Comparison of ENCODE assay signal across 8 cellular contexts in the genomic region with DNA sequence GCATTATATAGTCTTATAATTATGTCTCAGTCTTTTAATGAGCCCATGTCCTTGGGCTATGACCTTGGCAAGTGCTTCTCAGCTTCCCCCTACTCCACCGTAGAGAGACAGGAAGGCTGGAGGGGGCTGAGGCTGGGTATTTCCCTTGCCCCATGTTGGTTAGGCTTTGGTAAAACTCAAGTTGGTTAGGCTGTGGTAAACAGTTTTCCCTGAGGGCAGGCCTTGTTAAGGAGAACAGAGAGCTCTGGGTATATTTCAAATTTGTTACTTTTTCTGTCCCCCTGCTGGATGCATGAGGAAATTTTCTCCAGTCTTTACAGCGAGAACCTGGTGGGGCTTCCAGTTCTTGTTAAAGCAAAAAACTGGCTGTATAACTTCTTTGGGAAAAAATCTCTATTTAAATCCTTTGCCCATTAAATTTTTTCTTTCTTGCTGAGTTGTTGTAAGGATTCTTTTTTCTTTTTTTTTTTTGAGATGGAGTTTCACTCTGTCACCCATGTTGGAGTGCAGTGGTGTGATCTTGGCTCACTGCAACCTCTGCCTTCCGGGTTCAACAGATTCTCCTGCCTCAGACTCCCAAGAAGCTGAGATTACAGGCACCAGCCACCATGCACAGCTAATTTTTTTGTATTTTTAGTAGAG. TPM values are rescaled to one million over a fixed set of nuclear protein-coding genes. Genes with fewer than 3 reads are reported as not detected.
DNase-seq lines count a peak whose midpoint lies in the region; ATAC-seq and TF ChIP-seq lines count a peak whose summit lies in the region.

No MANE protein-coding gene starts in this region.

- peaks cover 3% of the 10 kb centered on the region; the same call in 1 of the 2 replicates for H3K9me3 ChIP-seq in AG04450 (ENCODE audit: control insufficient read depth, insufficient read depth, low read length)
- no peaks in the 10 kb centered on the region for H3K9me3 ChIP-seq in gastroesophageal sphincter

- H3K27me3 ChIP-seq in AG04450 (ENCODE audit: control insufficient read depth, insufficient read depth, low read length) (no peaks in the 10 kb centered on the region), gastroesophageal sphincter (no peaks in the 10 kb centered on the region)

- CTCF ChIA-PET in AG04450 (lab: Charles Lee): interaction anchor here (0.7 to 2.7 kb wide), 21 partner anchors 9 to 304 kb away, joined by 3 to 23 read pairs (median 4); partner anchors contain the start of genes MRPL17 and TPP1
- CTCF ChIA-PET in activated CD4-positive, alpha-beta memory T cell treated with anti-CD3 and anti-CD28 coated beads for 36 hours (lab: Charles Lee): interaction anchor here (0.6 to 3.1 kb wide), 24 partner anchors 11 to 289 kb away, joined by 3 to 32 read pairs (median 5); partner anchors contain the start of genes ILK, MRPL17, TAF10 and TPP1

- ATAC-seq in gastroesophageal sphincter: peak; percentile 13
- ATAC-seq in stimulated activated naive B cell treated with anti-CD40 and anti-IgM and Interleukin-4, amounts not matched to agents 10 μg/mL and 1 μg/mL and 100 μg/mL, for 72 hours (replicated peaks): peak; percentile 87 to 92

- peaks cover 0 to 14% (median 0%) of the 10 kb centered on the region in 3 donors for H3K4me1 ChIP-seq in gastroesophageal sphincter

- no peaks in the 10 kb centered on the region for H3K9me3 Mint-ChIP-seq in activated CD4-positive, alpha-beta memory T cell treated with anti-CD3 and anti-CD28 coated beads for 36 hours
- no peaks in the 10 kb centered on the region for H3K9me3 Mint-ChIP-seq in stimulated activated naive B cell treated with anti-CD40 and anti-IgM and Interleukin-4, amounts not matched to agents 10 μg/mL and 1 μg/mL and 100 μg/mL, for 72 hours

- H3K27ac ChIP-seq in AG04450 (ENCODE audit: low read depth, low read length) (no peak overlapping the region), gastroesophageal sphincter (no peak overlapping the region)

- POLR2A ChIA-PET in AG04450 (lab: Yijun Ruan, JAX): no interaction called here
- POLR2A ChIA-PET in activated CD4-positive, alpha-beta memory T cell treated with anti-CD3 and anti-CD28 coated beads for 36 hours (lab: Charles Lee): interaction anchor here (0.7 to 1.5 kb wide), 5 partner anchors 14 to 60 kb away, joined by 3 to 5 read pairs (median 4); partner anchors contain the start of gene MRPL17

- TF ChIP-seq RAD21 in Ishikawa (IDR thresholded peaks at IDR 0.05; ENCODE audit: low read depth): peak; percentile 29; the same call in 1 of the 2 replicates

- TF ChIP-seq CTCF in AG04450 (IDR thresholded peaks at IDR 0.05; ENCODE audit: low read depth, low read length) (peak; percentile 53), GM12875 (IDR thresholded peaks at IDR 0.05; ENCODE audit: borderline replicate concordance, insufficient read depth, low read depth, low read length) (peak; percentile 35; the same call in 1 of the 2 replicates), gastroesophageal sphincter (IDR thresholded peaks at IDR 0.05) (peak; percentile 35 to 70 (median 63))

- H3K4me1 Mint-ChIP-seq in activated CD4-positive, alpha-beta memory T cell treated with anti-CD3 and anti-CD28 coated beads for 36 hours (ENCODE audit: low read depth): peaks cover 60% of the 10 kb centered on the region
- H3K4me1 Mint-ChIP-seq in stimulated activated naive B cell treated with anti-CD40 and anti-IgM and Interleukin-4, amounts not matched to agents 10 μg/mL and 1 μg/mL and 100 μg/mL, for 72 hours: peaks cover 3 to 13% of the 10 kb centered on the region in 2 donors

- TF ChIP-seq EP300 in Ishikawa (IDR thresholded peaks at IDR 0.05; ENCODE audit: borderline replicate concordance) (no peak), gastroesophageal sphincter (IDR thresholded peaks at IDR 0.05) (no peak)

- no peaks in the 10 kb centered on the region for H3K36me3 ChIP-seq in gastroesophageal sphincter

- intact Hi-C loops in activated CD4-positive, alpha-beta memory T cell treated with anti-CD3 and anti-CD28 coated beads for 36 hours (cut with micrococcal nuclease): loop anchor here (1.0 to 2.0 kb wide), 5 partner anchors 15 to 137 kb away; partner anchors contain the start of gene MRPL17

- no peaks in the 10 kb centered on the region for H3K36me3 Mint-ChIP-seq in activated CD4-positive, alpha-beta memory T cell treated with anti-CD3 and anti-CD28 coated beads for 36 hours
- peaks cover 0 to 4% of the 10 kb centered on the region in 2 donors for H3K36me3 Mint-ChIP-seq in stimulated activated naive B cell treated with anti-CD40 and anti-IgM and Interleukin-4, amounts not matched to agents 10 μg/mL and 1 μg/mL and 100 μg/mL, for 72 hours

- WGBS in gastroesophageal sphincter (ENCODE audit: low coverage in 1 of 2), 2 donors: 56 to 78% methylated on average over 1 to 3 of the region's 3 CpGs

- DNase-seq in AG04450 (ENCODE audit: low read depth, low spot score): no peak
- DNase-seq in activated CD4-positive, alpha-beta memory T cell treated with anti-CD3 and anti-CD28 coated beads for 36 hours: peak; percentile 66
- peak; percentile 41 for DNase-seq in stimulated activated naive B cell treated with anti-CD40 and anti-IgM and Interleukin-4, amounts not matched to agents 10 μg/mL and 1 μg/mL and 100 μg/mL, for 72 hours
- no peak for DNase-seq in HuH-7.5 (ENCODE audit: low spot score)
- DNase-seq in hypothalamus (lab: John Stamatoyannopoulos, UW): no peak

- H3K4me3 ChIP-seq in AG04450 (ENCODE audit: low read depth, low read length) (no peak overlapping the region), GM12875 (ENCODE audit: low read depth, low read length) (no peak overlapping the region), gastroesophageal sphincter (no peak overlapping the region)

- no peak overlapping the region for H3K4me3 Mint-ChIP-seq in activated CD4-positive, alpha-beta memory T cell treated with anti-CD3 and anti-CD28 coated beads for 36 hours
- H3K4me3 Mint-ChIP-seq in stimulated activated naive B cell treated with anti-CD40 and anti-IgM and Interleukin-4, amounts not matched to agents 10 μg/mL and 1 μg/mL and 100 μg/mL, for 72 hours: no peak overlapping the region

- H3K27me3 Mint-ChIP-seq in activated CD4-positive, alpha-beta memory T cell treated with anti-CD3 and anti-CD28 coated beads for 36 hours: no peaks in the 10 kb centered on the region
- H3K27me3 Mint-ChIP-seq in stimulated activated naive B cell treated with anti-CD40 and anti-IgM and Interleukin-4, amounts not matched to agents 10 μg/mL and 1 μg/mL and 100 μg/mL, for 72 hours: peaks cover 6 to 7% of the 10 kb centered on the region in 2 donors

- TF ChIP-seq POLR2A in gastroesophageal sphincter (IDR thresholded peaks at IDR 0.05): no peak

- peak overlapping the region; percentile 50 for H3K27ac Mint-ChIP-seq in activated CD4-positive, alpha-beta memory T cell treated with anti-CD3 and anti-CD28 coated beads for 36 hours
- H3K27ac Mint-ChIP-seq in stimulated activated naive B cell treated with anti-CD40 and anti-IgM and Interleukin-4, amounts not matched to agents 10 μg/mL and 1 μg/mL and 100 μg/mL, for 72 hours: no peak overlapping the region

TF ChIP-seq in Ishikawa, 13 proteins besides CTCF, POLR2A, EP300 and RAD21 (continues in another document):
- TF ChIP-seq MAX (IDR thresholded peaks at IDR 0.05) (no peak), CREB1 (IDR thresholded peaks at IDR 0.05; ENCODE audit: low read depth) (no peak), REST (IDR thresholded peaks at IDR 0.05; ENCODE audit: low read depth) (no peak), EGR1 (IDR thresholded peaks at IDR 0.05) (no peak)

RNA-seq across cellular contexts. Expression of gene DCHS1, which starts 12.2 kb away (rescaled TPM):
- 8.7 and 11.2 TPM in 2 replicates for polyA plus RNA-seq in AG04450 (2011; rRNA removed)
- 24.9 and 30.7 TPM in 2 replicates for polyA minus RNA-seq in AG04450 (2011; rRNA and poly(A)+ RNA removed)
- under 1 TPM; 0.80 to 0.90 TPM for total RNA-seq in activated CD4-positive, alpha-beta memory T cell treated with anti-CD3 and anti-CD28 coated beads for 36 hours
- total RNA-seq in gastroesophageal sphincter: 10 to 100 TPM; 22.2 to 59.8 (median 37.8) TPM

RNA-seq across cellular contexts. Expression of gene MRPL17, which starts 15.3 kb away (rescaled TPM):
- 63.3 and 69.1 TPM in 2 replicates for polyA plus RNA-seq in AG04450 (2011; rRNA removed)
- polyA minus RNA-seq in AG04450 (2011; rRNA and poly(A)+ RNA removed): 36.0 and 40.3 TPM in 2 replicates
- total RNA-seq in activated CD4-positive, alpha-beta memory T cell treated with anti-CD3 and anti-CD28 coated beads for 36 hours: 100 to 1,000 TPM in 1 of 2 experiments, 10 to 100 TPM in 1; 98.5 to 102 TPM
- 10 to 100 TPM; 12.6 to 35.0 (median 18.6) TPM for total RNA-seq in gastroesophageal sphincter

RNA-seq across cellular contexts. Expression of gene TPP1, which starts 48.6 kb away (rescaled TPM):
- 128 and 152 TPM in 2 replicates for polyA plus RNA-seq in AG04450 (2011; rRNA removed)
- polyA minus RNA-seq in AG04450 (2011; rRNA and poly(A)+ RNA removed): 83.1 and 118 TPM in 2 replicates
- total RNA-seq in activated CD4-positive, alpha-beta memory T cell treated with anti-CD3 and anti-CD28 coated beads for 36 hours: 10 to 100 TPM; 53.2 to 56.6 TPM
- total RNA-seq in gastroesophageal sphincter: 10 to 100 TPM; 67.6 to 84.4 (median 76.9) TPM

RNA-seq across cellular contexts. Expression of gene TAF10, which starts 55.8 kb away (rescaled TPM):
- polyA plus RNA-seq in AG04450 (2011; rRNA removed): 170 and 215 TPM in 2 replicates
- 111 and 155 TPM in 2 replicates for polyA minus RNA-seq in AG04450 (2011; rRNA and poly(A)+ RNA removed)
- 100 to 1,000 TPM; 158 to 165 TPM for total RNA-seq in activated CD4-positive, alpha-beta memory T cell treated with anti-CD3 and anti-CD28 coated beads for 36 hours
- 10 to 100 TPM; 21.7 to 41.1 (median 35.4) TPM for total RNA-seq in gastroesophageal sphincter

Comparison
In these comparisons a context has a peak if more than half of its experiments do, and no peak if none do; other contexts are left out.
1. DNase-seq: peak in activated CD4-positive, alpha-beta memory T cell treated with anti-CD3 and anti-CD28 coated beads for 36 hours (single experiment) and stimulated activated naive B cell treated with anti-CD40 and anti-IgM and Interleukin-4, amounts not matched to agents 10 μg/mL and 1 μg/mL and 100 μg/mL, for 72 hours (single experiment); none in AG04450 (single experiment), HuH-7.5 (single experiment) and hypothalamus (0 of 51).
2. RNA of gene DCHS1, which starts 12.2 kb away (total RNA-seq): 22.2 to 59.8 TPM in gastroesophageal sphincter; 0.80 to 0.90 TPM in activated CD4-positive, alpha-beta memory T cell treated with anti-CD3 and anti-CD28 coated beads for 36 hours; every median in the first group is over 10 times any median in the second.
3. Peak in every context shown above with its lines, with median percentiles within 50 percentile points of each other: CTCF ChIP-seq.